In genomic region chr6:1908784-1909183, GRCh38 we compare ENCODE assay signal across 26 cellular contexts.
A peak's percentile ranks its signal among the peaks of the same experiment; 100 is the strongest.
DNase-seq lines count a peak whose midpoint lies in the region; ATAC-seq, FAIRE-seq and TF ChIP-seq lines count a peak whose summit lies in the region.
"Had no signal": no experiment of that assay in that cellular context is flagged by ENCODE, and none has a peak within 500 bp of the region (broad histone marks: within the 10 kb centered on the region; RNA-seq: fewer than 3 reads in every experiment).

No MANE protein-coding gene starts in this region.

- no peaks in the 10 kb centered on the region for H3K9me3 ChIP-seq in IMR-90 (ENCODE audit: control insufficient read depth, insufficient read depth, low read length)
- no peaks in the 10 kb centered on the region for H3K9me3 ChIP-seq in astrocyte (ENCODE audit: insufficient read depth, low read depth, low read length)
- H3K9me3 ChIP-seq in Karpas-422 (ENCODE audit: low read length) = no peaks in the 10 kb centered on the region

- no peaks in the 10 kb centered on the region for H3K9me2 ChIP-seq in Karpas-422 (replicated peaks; ENCODE audit: insufficient read depth, low read length)

- in situ Hi-C loops in IMR-90 (cut with MboI; ENCODE audit: low sequenced_read_pairs) = no loop called here

- no peak overlapping the region for H3K56ac ChIP-seq in IMR-90 (ENCODE audit: extremely low read depth, insufficient read depth, low read length)

- no peak for TF ChIP-seq RAD21 in IMR-90 (IDR thresholded peaks at IDR 0.05; ENCODE audit: low read length)

- no peak overlapping the region for H4K91ac ChIP-seq in IMR-90 (ENCODE audit: insufficient read depth, low read depth, low read length)

- H2AFZ ChIP-seq in IMR-90 (replicated peaks; ENCODE audit: low read length, poor library complexity) (no peak overlapping the region), astrocyte (ENCODE audit: low read depth, low read length) (no peak overlapping the region), Karpas-422 (ENCODE audit: low read length) (no peak overlapping the region)

- H2BK120ac ChIP-seq in IMR-90 (ENCODE audit: low read depth, low read length) = peak overlapping the region; percentile 24; the same call in 1 of the 2 replicates

- H2BK5ac ChIP-seq in IMR-90 (ENCODE audit: low read depth, low read length, poor library complexity, severe bottlenecking) = no peak overlapping the region

- H3K79me2 ChIP-seq in astrocyte (ENCODE audit: insufficient read depth, low read length) = no peaks in the 10 kb centered on the region
- no peaks in the 10 kb centered on the region for H3K79me2 ChIP-seq in Karpas-422 (ENCODE audit: low read length)

- no CpG with 5 or more reads among the region's 7 CpGs for WGBS in IMR-90 (ENCODE audit: extremely low coverage in 2 of 2, insufficient read length in 1 of 2), 2 experiments

- CTCF ChIA-PET in IMR-90 (lab: Yijun Ruan, JAX) = no interaction called here

- peak overlapping the region; percentile 46; the same call in 1 of the 2 replicates for H3K4ac ChIP-seq in IMR-90 (ENCODE audit: low read depth, low read length)

- dilution Hi-C loops in IMR-90 (cut with HindIII; ENCODE audit: low sequenced_read_pairs, unreplicated experiment) = no loop called here

- ATAC-seq in IMR-90 (ENCODE audit: low read depth) (no peak), HG02981 (IDR thresholded peaks at IDR 0.05; ENCODE audit: unreplicated experiment) (no peak), GM21576 (IDR thresholded peaks at IDR 0.05; ENCODE audit: unreplicated experiment) (no peak)
- ATAC-seq: Panc1 had no signal

- H2BK15ac ChIP-seq in IMR-90 (ENCODE audit: low read depth, low read length) = 0 out of 3 replicates have a peak overlapping the region, but pooled peaks have one; percentile 30

- no peak overlapping the region for H3K4me3 ChIP-seq in IMR-90 (ENCODE audit: insufficient read depth, low read depth, low read length)
- H3K4me3 ChIP-seq in astrocyte (ENCODE audit: insufficient read depth, low read depth, low read length) = no peak overlapping the region
- H3K4me3 ChIP-seq in Karpas-422 (ENCODE audit: low read length) = no peak overlapping the region
- H3K4me3 ChIP-seq: BLaER1 treated with 17β-estradiol and CSF1 and Interleukin-3, amounts not matched to agents 10 nM and 100 nM had no signal

- DNase-seq in ELF-1 (ENCODE audit: low read depth, low spot score) = peak; percentile 47
- peak; percentile 61 for DNase-seq in IMR-90
- DNase-seq in astrocyte (ENCODE audit: low read depth) = no peak
- DNase-seq in hepatic stellate cell (ENCODE audit: low spot score) = peak; percentile 25
- DNase-seq in Karpas-422 = no peak
- DNase-seq in NCI-H2081 treated with DMSO at 0.1 percent for 48 hours (lab: John Stamatoyannopoulos, UW) = no peak
- DNase-seq: AML-193; CD4-positive, alpha-beta T cell; DMS53; GF-D8; NCI-H1092 treated with DMSO at 0.1 percent for 48 hours; NCI-H1436; NCI-H187 treated with DMSO at 0.1 percent for 48 hours; NCI-H2107; NCI-H446 treated with DMSO at 0.1 percent for 48 hours; NCI-H526 treated with DMSO at 0.1 percent for 48 hours; SHP77 treated with DMSO at 0.1 percent for 48 hours had no signal

- peak overlapping the region; percentile 57; the same call in 1 of the 2 replicates for H3K14ac ChIP-seq in IMR-90 (replicated peaks; ENCODE audit: low read depth, low read length)

- H4K20me1 ChIP-seq in IMR-90 (ENCODE audit: insufficient read depth, low read length) (no peaks in the 10 kb centered on the region), astrocyte (ENCODE audit: insufficient read depth, low read length) (no peaks in the 10 kb centered on the region), Karpas-422 (ENCODE audit: insufficient read depth, low read depth, low read length) (no peaks in the 10 kb centered on the region)
- H4K20me1 ChIP-seq: BLaER1 treated with 17β-estradiol and CSF1 and Interleukin-3, amounts not matched to agents 10 nM and 100 nM had no signal

- H3K4me2 ChIP-seq in IMR-90 (ENCODE audit: low read depth, low read length) (no peak overlapping the region), astrocyte (ENCODE audit: low read length) (peak overlapping the region; percentile 4), Karpas-422 (ENCODE audit: low read depth, low read length, poor library complexity, severe bottlenecking) (no peak overlapping the region)
- H3K4me2 ChIP-seq: BLaER1 treated with 17β-estradiol and CSF1 and Interleukin-3, amounts not matched to agents 10 nM and 100 nM; KMS-11 had no signal

- TF ChIP-seq CTCF in IMR-90 (conservative IDR thresholded peaks at IDR 0.05; ENCODE audit: low read depth, low read length) (no peak), astrocyte (IDR thresholded peaks at IDR 0.05; ENCODE audit: insufficient read depth, low read depth, low read length) (no peak)

- peak overlapping the region; percentile 78; the same call in 1 of the 2 replicates for H2AK5ac ChIP-seq in IMR-90 (ENCODE audit: low read depth, low read length)

- H3K27ac ChIP-seq in IMR-90 (ENCODE audit: insufficient read depth, low read length) = no peak overlapping the region
- no peak overlapping the region for H3K27ac ChIP-seq in astrocyte (ENCODE audit: low read depth, low read length)
- H3K27ac ChIP-seq in Karpas-422 (ENCODE audit: low read length) = no peak overlapping the region
- H3K27ac ChIP-seq: BLaER1 treated with 17β-estradiol and CSF1 and Interleukin-3, amounts not matched to agents 10 nM and 100 nM; KMS-11; RWPE1 had no signal

- no peak overlapping the region for H3K4me3 Mint-ChIP-seq in astrocyte (ENCODE audit: unreplicated experiment)
- H3K4me3 Mint-ChIP-seq: CD4-positive, alpha-beta T cell; IgD-negative memory B cell had no signal

- peaks cover 2% of the 10 kb centered on the region for H3K4me1 Mint-ChIP-seq in astrocyte (ENCODE audit: low read depth, unreplicated experiment)

- H3K27me3 ChIP-seq in IMR-90 (ENCODE audit: control insufficient read depth, insufficient read depth, low read length) = no peaks in the 10 kb centered on the region
- H3K27me3 ChIP-seq in astrocyte (ENCODE audit: insufficient read depth, low read length) = no peaks in the 10 kb centered on the region
- H3K27me3 ChIP-seq in Karpas-422 (ENCODE audit: low read length) = no peaks in the 10 kb centered on the region
- H3K27me3 ChIP-seq: BLaER1 treated with 17β-estradiol and CSF1 and Interleukin-3, amounts not matched to agents 10 nM and 100 nM had no signal

- POLR2A ChIA-PET in IMR-90 (lab: Charles Lee; ENCODE audit: unreplicated experiment) = interaction anchor here (0.6 kb wide), 1 partner anchor 317 kb away, joined by 3 read pairs; no protein-coding TSS in a partner anchor

- H3K79me1 ChIP-seq in IMR-90 (ENCODE audit: low read depth in 1 of 2, low read length in 2 of 2) = peaks cover 0 to 6% of the 10 kb centered on the region in 2 experiments; a peak in 2 of 4 replicates

- H3K4me1 ChIP-seq in IMR-90 (ENCODE audit: control insufficient read depth, insufficient read depth, low read length) (peaks cover 5% of the 10 kb centered on the region), astrocyte (ENCODE audit: insufficient read depth, low read length) (peaks cover 8% of the 10 kb centered on the region), Karpas-422 (ENCODE audit: low read length) (no peaks in the 10 kb centered on the region)

- H2AK9ac ChIP-seq in IMR-90 (replicated peaks; ENCODE audit: low read depth, low read length, poor library complexity) = no peak overlapping the region

- no peak overlapping the region for H3K27ac Mint-ChIP-seq in astrocyte (ENCODE audit: unreplicated experiment)
- H3K27ac Mint-ChIP-seq: CD4-positive, alpha-beta T cell; IgD-negative memory B cell had no signal

- H3K9ac ChIP-seq in IMR-90 (ENCODE audit: low read depth, low read length) = no peak overlapping the region
- H3K9ac ChIP-seq in astrocyte (ENCODE audit: low read length) = no peak overlapping the region
- H3K9ac ChIP-seq in Karpas-422 (ENCODE audit: low read length) = no peak overlapping the region
- H3K9ac ChIP-seq: BLaER1 treated with 17β-estradiol and CSF1 and Interleukin-3, amounts not matched to agents 10 nM and 100 nM; KMS-11 had no signal

- no peak overlapping the region for H2BK20ac ChIP-seq in IMR-90 (ENCODE audit: low read depth, low read length)

- H4K5ac ChIP-seq in IMR-90 (ENCODE audit: low read depth, low read length) = no peak overlapping the region

- no peak overlapping the region for H4K8ac ChIP-seq in IMR-90 (ENCODE audit: low read depth in 2 of 2, low read length in 2 of 2)

- no peak for FAIRE-seq in astrocyte (lab: Jason Lieb, UNC)
- FAIRE-seq: A204.1, GM12891 had no signal

- peaks cover 10% of the 10 kb centered on the region; the same call in 1 of the 2 replicates for H3K9me1 ChIP-seq in IMR-90 (ENCODE audit: insufficient read depth, low read length)

- H3K27me3 Mint-ChIP-seq in astrocyte (ENCODE audit: low read depth, unreplicated experiment) = no peaks in the 10 kb centered on the region
- H3K27me3 Mint-ChIP-seq: CD4-positive, alpha-beta T cell; IgD-negative memory B cell had no signal

- BruUV-seq in IMR-90 (replicated peaks; lab: Mats Ljungman, UMichigan) = no TSS peak

- no peaks in the 10 kb centered on the region for H3K36me3 Mint-ChIP-seq in astrocyte (ENCODE audit: low read depth, unreplicated experiment)

- H3K9me3 Mint-ChIP-seq in astrocyte (ENCODE audit: unreplicated experiment) = no peaks in the 10 kb centered on the region
- H3K9me3 Mint-ChIP-seq: CD4-positive, alpha-beta T cell; IgD-negative memory B cell had no signal

- H3K18ac ChIP-seq in IMR-90 (ENCODE audit: low read depth, low read length) = peak overlapping the region; percentile 7; the same call in 1 of the 2 replicates

- H3K36me3 ChIP-seq in IMR-90 (ENCODE audit: control insufficient read depth, insufficient read depth, low read length) (no peaks in the 10 kb centered on the region), astrocyte (ENCODE audit: insufficient read depth, low read length) (no peaks in the 10 kb centered on the region), Karpas-422 (ENCODE audit: insufficient read depth, low read length) (no peaks in the 10 kb centered on the region)

- intact Hi-C loops in IMR-90 (cut with micrococcal nuclease) = no loop called here

- H3K23ac ChIP-seq in IMR-90 (ENCODE audit: low read depth, low read length) = no peak overlapping the region

- no peak for TF ChIP-seq POLR2A in IMR-90 (IDR thresholded peaks at IDR 0.05; ENCODE audit: low read depth, low read length)

TF ChIP-seq in IMR-90, 13 proteins besides CTCF, POLR2A, EP300 and RAD21:
- TF ChIP-seq CHD1 (IDR thresholded peaks at IDR 0.05; ENCODE audit: low read depth, low read length) (no peak), RCOR1 (IDR thresholded peaks at IDR 0.05; ENCODE audit: insufficient replicate concordance, low read length) (no peak), RFX5 (IDR thresholded peaks at IDR 0.05; ENCODE audit: low read depth, low read length) (no peak), CEBPB (IDR thresholded peaks at IDR 0.05; ENCODE audit: low read depth, low read length) (no peak), MXI1 (IDR thresholded peaks at IDR 0.05; ENCODE audit: borderline replicate concordance, low read depth, low read length) (no peak), BHLHE40 (IDR thresholded peaks at IDR 0.05; ENCODE audit: low read depth, low read length) (no peak), NFE2L2 (IDR thresholded peaks at IDR 0.05; ENCODE audit: low read depth, low read length) (no peak), SMC3 (IDR thresholded peaks at IDR 0.05; ENCODE audit: low read depth, low read length) (no peak)

Comparison
In these comparisons a context has a peak if more than half of its experiments do, and no peak if none do; other contexts are left out.
1. DNase-seq: peak in ELF-1 (single experiment), IMR-90 (single experiment) and hepatic stellate cell (single experiment); none in astrocyte (single experiment), Karpas-422 (single experiment) and NCI-H2081 treated with DMSO at 0.1 percent for 48 hours (single experiment).